Comparison of ENCODE assay signal across 8 cellular contexts in the genomic region with DNA sequence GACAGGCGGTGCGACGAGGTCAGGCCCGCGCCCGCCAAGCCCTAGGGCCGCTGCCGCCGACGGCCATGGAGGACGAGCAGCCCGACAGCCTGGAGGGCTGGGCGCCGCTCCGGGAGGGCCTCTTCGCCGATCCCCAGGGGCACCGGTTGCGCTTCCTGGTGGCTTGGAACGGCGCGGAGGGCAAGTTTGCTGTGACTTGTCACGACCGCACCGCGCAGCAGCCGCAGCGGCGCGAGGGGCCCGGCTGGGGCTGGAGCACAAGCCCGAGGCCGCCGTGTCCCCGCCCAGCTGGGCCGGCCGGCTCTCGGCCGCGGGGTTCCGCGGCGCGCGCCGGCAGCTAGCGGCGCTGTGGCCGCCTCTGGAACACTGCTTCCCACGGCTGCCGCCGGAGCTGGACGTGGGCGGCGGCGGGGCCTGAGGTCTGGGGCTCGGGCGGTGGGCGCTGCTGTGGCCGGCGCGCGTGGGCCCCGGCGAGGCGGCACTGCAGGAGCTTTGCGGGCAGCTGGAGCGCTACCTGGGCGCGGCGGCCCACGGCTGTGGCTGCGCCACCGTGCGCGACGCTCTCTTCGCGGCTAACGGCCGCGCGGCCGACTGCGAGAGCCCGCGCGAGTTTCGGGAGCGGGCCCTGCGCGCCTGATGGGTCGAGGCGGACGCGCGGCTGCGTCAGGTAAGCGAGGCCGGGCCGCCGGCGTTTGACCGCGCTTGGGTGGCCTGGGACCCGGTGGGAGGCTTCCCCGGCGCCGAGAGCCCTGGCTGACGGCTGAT.
A peak's percentile ranks its signal among the peaks of the same experiment; 100 is the strongest.
DNase-seq lines count a peak whose midpoint lies in the region; ATAC-seq and TF ChIP-seq lines count a peak whose summit lies in the region.
"Not testable (repeated sequence)": the region's sequence is repeated elsewhere in the genome, so short reads cannot be mapped to it uniquely, and the experiment has no call there.

No MANE protein-coding gene starts in this region.

- not testable (repeated sequence) for H3K9me3 Mint-ChIP-seq in natural killer cell; stimulated activated naive CD8-positive, alpha-beta T cell treated with anti-CD3 and anti-CD28 coated beads, Interleukin-15, amount 100 ng/mL, for 72 hours

- peak overlapping the region; percentile 95 for H3K4me3 Mint-ChIP-seq in natural killer cell
- peak overlapping the region; percentile 80 to 83 for H3K4me3 Mint-ChIP-seq in stimulated activated naive CD8-positive, alpha-beta T cell treated with anti-CD3 and anti-CD28 coated beads, Interleukin-15, amount 100 ng/mL, for 72 hours

- H3K36me3 Mint-ChIP-seq in natural killer cell: not testable (repeated sequence)

- TF ChIP-seq CTCF in natural killer cell (IDR thresholded peaks at IDR 0.05): not testable (repeated sequence)

- ATAC-seq in GM21576 (IDR thresholded peaks at IDR 0.05; ENCODE audit: unreplicated experiment): peak; percentile 73
- ATAC-seq in HG03565 (IDR thresholded peaks at IDR 0.05; ENCODE audit: unreplicated experiment): peak; percentile 39
- ATAC-seq in natural killer cell: peak; percentile 84 to 90 (median 88)
- peak; percentile 86 for ATAC-seq in stimulated activated naive CD8-positive, alpha-beta T cell treated with anti-CD3 and anti-CD28 coated beads, Interleukin-15, amount 100 ng/mL, for 72 hours

- intact Hi-C loops in natural killer cell (cut with micrococcal nuclease): not testable (repeated sequence)

- H3K27me3 Mint-ChIP-seq in natural killer cell (ENCODE audit: low read depth in 2 of 2); stimulated activated naive CD8-positive, alpha-beta T cell treated with anti-CD3 and anti-CD28 coated beads, Interleukin-15, amount 100 ng/mL, for 72 hours: not testable (repeated sequence)

- H3K4me1 Mint-ChIP-seq in natural killer cell: peaks cover 9 to 12% of the 10 kb centered on the region in 2 donors
- not testable (repeated sequence) for H3K4me1 Mint-ChIP-seq in stimulated activated naive CD8-positive, alpha-beta T cell treated with anti-CD3 and anti-CD28 coated beads, Interleukin-15, amount 100 ng/mL, for 72 hours

- H3K27ac Mint-ChIP-seq in natural killer cell: peak overlapping the region; percentile 89 to 93
- not testable (repeated sequence) for H3K27ac Mint-ChIP-seq in stimulated activated naive CD8-positive, alpha-beta T cell treated with anti-CD3 and anti-CD28 coated beads, Interleukin-15, amount 100 ng/mL, for 72 hours

- DNase-seq in Daoy (ENCODE audit: low read depth) (peak; percentile 44), T-helper 9 cell (peak; percentile 14), anterior cingulate cortex (lab: John Stamatoyannopoulos, UW) (peak in 31 of 58 donors; percentile 3 to 59 (median 28)), globus pallidus (ENCODE audit: low spot score) (peak; percentile 22), natural killer cell (peak; percentile 65)
- peak; percentile 55 for DNase-seq in stimulated activated naive CD8-positive, alpha-beta T cell treated with anti-CD3 and anti-CD28 coated beads, Interleukin-15, amount 100 ng/mL, for 72 hours

Comparison
In these comparisons a context has a peak if more than half of its experiments do, and no peak if none do; other contexts are left out.
1. Peak in every context shown above with its lines: DNase-seq and ATAC-seq.
2. DNase-seq: peak in every context shown above with its lines; median percentile 65 in natural killer cell; 55 in stimulated activated naive CD8-positive, alpha-beta T cell treated with anti-CD3 and anti-CD28 coated beads, Interleukin-15, amount 100 ng/mL, for 72 hours; 44 in Daoy; 28 in anterior cingulate cortex; 22 in globus pallidus; 14 in T-helper 9 cell.